14 cellular contexts compared by ENCODE assay signal in genomic region chr1:231272880-231273279, GRCh38. TPM values are rescaled to one million over a fixed set of nuclear protein-coding genes. Genes with fewer than 3 reads are reported as not detected.
DNase-seq lines count a peak whose midpoint lies in the region; ATAC-seq, FAIRE-seq and TF ChIP-seq lines count a peak whose summit lies in the region.
"Had no signal": no experiment of that assay in that cellular context is flagged by ENCODE, and none has a peak within 500 bp of the region (broad histone marks: within the 10 kb centered on the region; RNA-seq: fewer than 3 reads in every experiment).

No MANE protein-coding gene starts in this region.

- H3K9me2 ChIP-seq in MM.1S (replicated peaks; ENCODE audit: insufficient read depth, low read length), result no peaks in the 10 kb centered on the region

- no peaks in the 10 kb centered on the region for H3K27me3 Mint-ChIP-seq in astrocyte (ENCODE audit: low read depth, unreplicated experiment)
- H3K27me3 Mint-ChIP-seq: CD8-positive, alpha-beta memory T cell had no signal

- H3K4me2 ChIP-seq in astrocyte (ENCODE audit: low read length) (no peak overlapping the region), MM.1S (ENCODE audit: low read depth, low read length) (no peak overlapping the region)

- DNase-seq in DMS53 treated with DMSO at 0.1 percent for 48 hours (lab: John Stamatoyannopoulos, UW; ENCODE audit: unreplicated experiment) (peak; percentile 26), astrocyte (ENCODE audit: low read depth) (peak; percentile 46), lung (ENCODE audit: low spot score) (peak; percentile 71), NOMO-1 (lab: John Stamatoyannopoulos, UW; ENCODE audit: unreplicated experiment in 2 of 2) (no peak), MM.1S (no peak)
- no peak for DNase-seq in effector CD8-positive, alpha-beta T cell (lab: John Stamatoyannopoulos, UW)
- DNase-seq: activated T-cell treated with anti-CD3 and anti-CD28 coated beads, Interleukin-2, amount 50 U/mL, for 4 hours; CD8-positive, alpha-beta memory T cell; MG63; NCI-H226; stimulated activated naive CD4-positive, alpha-beta T cell treated with Interleukin-2 at 50 U/mL for 16 hours had no signal

- H3F3A ChIP-seq in MM.1S (ENCODE audit: insufficient read depth, low read length), result no peaks in the 10 kb centered on the region

- CTCF ChIA-PET in HEK293 (lab: Yijun Ruan, JAX), result no interaction called here

- H3K9ac ChIP-seq in astrocyte (ENCODE audit: low read length) (no peak overlapping the region), MM.1S (ENCODE audit: low read length) (no peak overlapping the region)
- H3K9ac ChIP-seq: parathyroid adenoma had no signal

- H4K20me1 ChIP-seq in astrocyte (ENCODE audit: insufficient read depth, low read length), result no peaks in the 10 kb centered on the region
- no peaks in the 10 kb centered on the region for H4K20me1 ChIP-seq in MM.1S (ENCODE audit: insufficient read depth, low read length)

- peaks cover 55% of the 10 kb centered on the region for H3K36me3 Mint-ChIP-seq in astrocyte (ENCODE audit: low read depth, unreplicated experiment)

- no peak overlapping the region for H2AFZ ChIP-seq in astrocyte (ENCODE audit: low read depth, low read length)
- no peak overlapping the region for H2AFZ ChIP-seq in MM.1S (ENCODE audit: low read length)
- H2AFZ ChIP-seq: parathyroid adenoma had no signal

- H3K4me3 ChIP-seq in HEK293 (ENCODE audit: low read depth, low read length) (no peak overlapping the region), astrocyte (ENCODE audit: insufficient read depth, low read depth, low read length) (no peak overlapping the region), lung (no peak overlapping the region), MM.1S (ENCODE audit: low read length) (no peak overlapping the region)
- H3K4me3 ChIP-seq: MG63 had no signal

- H3K4me1 Mint-ChIP-seq in astrocyte (ENCODE audit: low read depth, unreplicated experiment), result peaks cover 12% of the 10 kb centered on the region

- H3K27ac ChIP-seq in HEK293 (ENCODE audit: extremely low read depth, low read depth, low read length) (no peak overlapping the region), astrocyte (ENCODE audit: low read depth, low read length) (no peak overlapping the region), lung (ENCODE audit: low read depth in 1 of 2, low read length in 1 of 2) (no peak overlapping the region), MM.1S (ENCODE audit: low read length) (no peak overlapping the region)
- H3K27ac ChIP-seq: HL-60, parathyroid adenoma had no signal

- peak; percentile 84 for ATAC-seq in lung (ENCODE audit: insufficient read depth, low FRiP score)

- H3K9me3 ChIP-seq in HEK293 (ENCODE audit: control insufficient read depth, insufficient read depth, low read depth, low read length), result no peaks in the 10 kb centered on the region
- H3K9me3 ChIP-seq in astrocyte (ENCODE audit: insufficient read depth, low read depth, low read length), result no peaks in the 10 kb centered on the region
- H3K9me3 ChIP-seq in lung (ENCODE audit: control insufficient read depth in 2 of 2, insufficient read depth in 1 of 2, low read length in 1 of 2), result no peaks in the 10 kb centered on the region
- no peaks in the 10 kb centered on the region for H3K9me3 ChIP-seq in MM.1S (replicated peaks; ENCODE audit: insufficient read depth, low read length)
- H3K9me3 ChIP-seq: MG63 had no signal

- peaks cover 39 to 89% of the 10 kb centered on the region in 2 experiments for H3K36me3 ChIP-seq in HEK293 (ENCODE audit: control insufficient read depth in 2 of 2, insufficient read depth in 1 of 2, low read length in 2 of 2)
- peaks cover 24% of the 10 kb centered on the region for H3K36me3 ChIP-seq in astrocyte (ENCODE audit: insufficient read depth, low read length)
- H3K36me3 ChIP-seq in lung (ENCODE audit: control insufficient read depth in 2 of 2, insufficient read depth in 2 of 2, low read length in 2 of 2), result peaks cover 23 to 24% of the 10 kb centered on the region in 2 donors
- H3K36me3 ChIP-seq in MM.1S (replicated peaks; ENCODE audit: insufficient read depth, low read length), result peaks cover 5% of the 10 kb centered on the region

- no peaks in the 10 kb centered on the region for H3K9me3 Mint-ChIP-seq in astrocyte (ENCODE audit: unreplicated experiment)
- H3K9me3 Mint-ChIP-seq: activated T-cell treated with anti-CD3 and anti-CD28 coated beads, Interleukin-2, amount 50 U/mL, for 4 hours; CD8-positive, alpha-beta memory T cell had no signal

- no peak overlapping the region for H3K4me3 Mint-ChIP-seq in astrocyte (ENCODE audit: unreplicated experiment)
- H3K4me3 Mint-ChIP-seq: CD8-positive, alpha-beta memory T cell had no signal

- TF ChIP-seq CTCF in HEK293 (tag by site-specific recombination; IDR thresholded peaks at IDR 0.05) (no peak), astrocyte (IDR thresholded peaks at IDR 0.05; ENCODE audit: insufficient read depth, low read depth, low read length) (no peak), lung (IDR thresholded peaks at IDR 0.05; ENCODE audit: control extremely low read depth, extremely low read depth) (no peak), MM.1S (IDR thresholded peaks at IDR 0.05; ENCODE audit: low read length) (no peak)

- H3K27me3 ChIP-seq in astrocyte (ENCODE audit: insufficient read depth, low read length) (no peaks in the 10 kb centered on the region), lung (ENCODE audit: control insufficient read depth, insufficient read depth) (no peaks in the 10 kb centered on the region), MM.1S (replicated peaks; ENCODE audit: insufficient read depth, low read length) (no peaks in the 10 kb centered on the region)
- H3K27me3 ChIP-seq: MG63 had no signal

- H3K27ac Mint-ChIP-seq in astrocyte (ENCODE audit: unreplicated experiment), result peak overlapping the region; percentile 86

- POLR2A ChIA-PET in HEK293 (lab: Yijun Ruan, JAX), result interaction anchor here (0.6 kb wide), 1 partner anchor 15 kb away, joined by 4 read pairs; no protein-coding TSS in a partner anchor

- no peak for FAIRE-seq in astrocyte (lab: Jason Lieb, UNC)

- H3K4me1 ChIP-seq in HEK293 (ENCODE audit: control insufficient read depth, insufficient read depth, low read length) (no peaks in the 10 kb centered on the region), astrocyte (ENCODE audit: insufficient read depth, low read length) (peaks cover 3% of the 10 kb centered on the region), lung (ENCODE audit: control insufficient read depth in 2 of 2, insufficient read depth in 2 of 2, low read length in 2 of 2) (no peaks in the 10 kb centered on the region), MM.1S (ENCODE audit: low read length) (no peaks in the 10 kb centered on the region)
- H3K4me1 ChIP-seq: parathyroid adenoma had no signal

- H3K79me2 ChIP-seq in astrocyte (ENCODE audit: insufficient read depth, low read length), result no peaks in the 10 kb centered on the region
- H3K79me2 ChIP-seq in MM.1S (ENCODE audit: low read length), result no peaks in the 10 kb centered on the region
- H3K79me2 ChIP-seq: parathyroid adenoma had no signal

- WGBS in lung, 2 donors, result 62 to 89% methylated on average over 2 of the region's 2 CpGs

TF ChIP-seq in HEK293, 187 proteins besides CTCF, POLR2A, EP300 and RAD21:
- TF ChIP-seq, protein P1, sequence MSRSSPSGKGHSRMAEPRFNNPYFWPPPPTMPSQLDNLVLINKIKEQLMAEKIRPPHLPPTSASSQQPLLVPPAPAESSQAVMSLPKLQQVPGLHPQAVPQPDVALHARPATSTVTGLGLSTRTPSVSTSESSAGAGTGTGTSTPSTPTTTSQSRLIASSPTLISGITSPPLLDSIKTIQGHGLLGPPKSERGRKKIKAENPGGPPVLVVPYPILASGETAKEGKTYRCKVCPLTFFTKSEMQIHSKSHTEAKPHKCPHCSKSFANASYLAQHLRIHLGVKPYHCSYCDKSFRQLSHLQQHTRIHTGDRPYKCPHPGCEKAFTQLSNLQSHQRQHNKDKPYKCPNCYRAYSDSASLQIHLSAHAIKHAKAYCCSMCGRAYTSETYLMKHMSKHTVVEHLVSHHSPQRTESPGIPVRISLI (tag by site-specific recombination; IDR thresholded peaks at IDR 0.05), result 0 out of 2 replicates have a peak, but pooled peaks have one; percentile 27
- TF ChIP-seq PRDM1 (tag by site-specific recombination; IDR thresholded peaks at IDR 0.05), result peak; percentile 55
- TF ChIP-seq SCRT1 (tag by site-specific recombination; IDR thresholded peaks at IDR 0.05; ENCODE audit: borderline replicate concordance), result no peak

RNA-seq across cellular contexts. Expression of gene GNPAT, which starts 31.9 kb away (rescaled TPM):
- total RNA-seq in astrocyte (32.5 and 34.9 TPM in 2 replicates), lung (10 to 100 TPM; 32.2 to 42.0 TPM)
- 10 to 100 TPM; 24.6 to 50.5 TPM for polyA plus RNA-seq in lung

Comparison
In these comparisons a context has a peak if more than half of its experiments do, and no peak if none do; other contexts are left out.
1. DNase-seq: peak in DMS53 treated with DMSO at 0.1 percent for 48 hours (single experiment), astrocyte (single experiment) and lung (single experiment); none in effector CD8-positive, alpha-beta T cell (single experiment), NOMO-1 (0 of 2) and MM.1S (single experiment).